1 cellular context compared by ENCODE assay signal in genomic region chr1:43974443-43975248, GRCh38.
TF ChIP-seq lines count a peak whose summit lies in the region.

Gene ATP6V0B (plus strand): TSS chr1:43974960. CDS start chr1:43975041, 81 bp downstream.

TF ChIP-seq in HepG2, 621 proteins besides CTCF, POLR2A, EP300 and RAD21 (continued from another document and continues in another):
- TF ChIP-seq BRF2 (CRISPR knock-in tag; IDR thresholded peaks at IDR 0.05) = no peak
- no peak for TF ChIP-seq PCBP2 (optimal IDR thresholded peaks at IDR 0.05; ENCODE audit: low read depth, low read length, poor library complexity, severe bottlenecking)
- TF ChIP-seq FOXM1 (CRISPR knock-in tag; IDR thresholded peaks at IDR 0.05) = no peak
- peak; percentile 65; the same call in 1 of the 2 replicates for TF ChIP-seq MYNN (CRISPR knock-in tag; IDR thresholded peaks at IDR 0.05; ENCODE audit: low read depth)
- no peak for TF ChIP-seq ZFP36L2 (CRISPR knock-in tag; IDR thresholded peaks at IDR 0.05)
- no peak for TF ChIP-seq CENPT (CRISPR knock-in tag; IDR thresholded peaks at IDR 0.05; ENCODE audit: low read depth)
- no peak for TF ChIP-seq JUND (CRISPR knock-in tag; IDR thresholded peaks at IDR 0.05)
- TF ChIP-seq TEAD2 (CRISPR knock-in tag; IDR thresholded peaks at IDR 0.05) = no peak
- TF ChIP-seq KLF9 (CRISPR knock-in tag; IDR thresholded peaks at IDR 0.05; ENCODE audit: low read depth) = 0 out of 2 replicates have a peak, but pooled peaks have one; percentile 53
- peak; percentile 16; the same call in 1 of the 2 replicates for TF ChIP-seq ZNF263 (CRISPR knock-in tag; IDR thresholded peaks at IDR 0.05)
- TF ChIP-seq YEATS2 (CRISPR knock-in tag; IDR thresholded peaks at IDR 0.05; ENCODE audit: borderline replicate concordance) = peak; percentile 86; the same call in 1 of the 2 replicates
- TF ChIP-seq REL (CRISPR knock-in tag; conservative IDR thresholded peaks at IDR 0.05) = peak; percentile 67; the same call in 1 of the 2 replicates
- TF ChIP-seq CEBPG (CRISPR knock-in tag; IDR thresholded peaks at IDR 0.05) = no peak; the same call in 1 of the 2 replicates
- TF ChIP-seq TFAP4 (IDR thresholded peaks at IDR 0.05; ENCODE audit: borderline replicate concordance, low read depth) = peak; percentile 20; the same call in 1 of the 2 replicates
- no peak for TF ChIP-seq NR2F1 (CRISPR knock-in tag; IDR thresholded peaks at IDR 0.05)
- 0 out of 2 replicates have a peak, but pooled peaks have one; percentile 8 for TF ChIP-seq ESRRA (CRISPR knock-in tag; IDR thresholded peaks at IDR 0.05; ENCODE audit: low read depth)
- no peak; the same call in 1 of the 2 replicates for TF ChIP-seq ZNF704 (CRISPR knock-in tag; IDR thresholded peaks at IDR 0.05; ENCODE audit: borderline replicate concordance)
- peak; percentile 65; the same call in 1 of the 2 replicates for TF ChIP-seq ZIK1 (CRISPR knock-in tag; IDR thresholded peaks at IDR 0.05; ENCODE audit: borderline replicate concordance, low read depth)
- TF ChIP-seq ZNF878 (CRISPR knock-in tag; IDR thresholded peaks at IDR 0.05) = no peak; the same call in 1 of the 2 replicates
- peak; percentile 86; the same call in 1 of the 2 replicates for TF ChIP-seq TAF1 (CRISPR knock-in tag; IDR thresholded peaks at IDR 0.05)
- TF ChIP-seq SNRNP70 (IDR thresholded peaks at IDR 0.05; ENCODE audit: low read depth, low read length) = no peak
- TF ChIP-seq CREBL2 (CRISPR knock-in tag; IDR thresholded peaks at IDR 0.05; ENCODE audit: borderline replicate concordance) = no peak; the same call in 1 of the 2 replicates
- TF ChIP-seq FOXP1 (IDR thresholded peaks at IDR 0.05) = no peak
- TF ChIP-seq FOXP1 (CRISPR knock-in tag; IDR thresholded peaks at IDR 0.05) = no peak
- TF ChIP-seq MEF2D (CRISPR knock-in tag; IDR thresholded peaks at IDR 0.05) = no peak
- peak; percentile 74; the same call in 1 of the 2 replicates for TF ChIP-seq ZC3H13 (CRISPR knock-in tag; IDR thresholded peaks at IDR 0.05)
- no peak for TF ChIP-seq TCF12 (IDR thresholded peaks at IDR 0.05)
- TF ChIP-seq TCF12 (CRISPR knock-in tag; IDR thresholded peaks at IDR 0.05) = no peak
- TF ChIP-seq XBP1 (CRISPR knock-in tag; IDR thresholded peaks at IDR 0.05) = no peak
- peak; percentile 99 for TF ChIP-seq USF2 (IDR thresholded peaks at IDR 0.05; ENCODE audit: low read depth, low read length)
- TF ChIP-seq USF2 (CRISPR knock-in tag; IDR thresholded peaks at IDR 0.05; ENCODE audit: borderline replicate concordance) = peak; percentile 100
- TF ChIP-seq ZNF207 (IDR thresholded peaks at IDR 0.05; ENCODE audit: borderline replicate concordance) = no peak
- TF ChIP-seq ZNF558 (CRISPR knock-in tag; IDR thresholded peaks at IDR 0.05; ENCODE audit: borderline replicate concordance) = 0 out of 2 replicates have a peak, but pooled peaks have one; percentile 58
- no peak for TF ChIP-seq DZIP1 (CRISPR knock-in tag; IDR thresholded peaks at IDR 0.05)
- peak; percentile 90; the same call in 1 of the 2 replicates for TF ChIP-seq ZNF614 (CRISPR knock-in tag; IDR thresholded peaks at IDR 0.05; ENCODE audit: borderline replicate concordance)
- no peak for TF ChIP-seq MBNL3 (CRISPR knock-in tag; conservative IDR thresholded peaks at IDR 0.05)
- TF ChIP-seq ZNF883 (CRISPR knock-in tag; IDR thresholded peaks at IDR 0.05; ENCODE audit: not compliant biosample characterization) = peak; percentile 75
- TF ChIP-seq ZNF574 (CRISPR knock-in tag; IDR thresholded peaks at IDR 0.05) = peak; percentile 93
- TF ChIP-seq ZNF780A (CRISPR knock-in tag; IDR thresholded peaks at IDR 0.05) = no peak; the same call in 1 of the 2 replicates
- peak; percentile 73; the same call in 1 of the 2 replicates for TF ChIP-seq ZGPAT (CRISPR knock-in tag; IDR thresholded peaks at IDR 0.05)
- no peak; the same call in 1 of the 2 replicates for TF ChIP-seq ZNF605 (CRISPR knock-in tag; IDR thresholded peaks at IDR 0.05)
- 0 out of 2 replicates have a peak, but pooled peaks have one; percentile 33 for TF ChIP-seq GATA4 (IDR thresholded peaks at IDR 0.05; ENCODE audit: borderline replicate concordance, low read depth)
- no peak; the same call in 1 of the 2 replicates for TF ChIP-seq ZNF350 (CRISPR knock-in tag; IDR thresholded peaks at IDR 0.05; ENCODE audit: borderline replicate concordance, low read depth)
- no peak; the same call in 1 of the 2 replicates for TF ChIP-seq KDM4B (CRISPR knock-in tag; IDR thresholded peaks at IDR 0.05)
- no peak for TF ChIP-seq ZNF660 (CRISPR knock-in tag; IDR thresholded peaks at IDR 0.05; ENCODE audit: borderline replicate concordance, low read depth)
- no peak for TF ChIP-seq CSRNP2 (CRISPR knock-in tag; conservative IDR thresholded peaks at IDR 0.05; ENCODE audit: low read depth)
- peak; percentile 54 for TF ChIP-seq ZBTB14 (CRISPR knock-in tag; IDR thresholded peaks at IDR 0.05)
- TF ChIP-seq GMEB2 (CRISPR knock-in tag; IDR thresholded peaks at IDR 0.05; ENCODE audit: low read depth) = peak; percentile 97
- TF ChIP-seq FOSL1 (CRISPR knock-in tag; IDR thresholded peaks at IDR 0.05; ENCODE audit: borderline replicate concordance) = no peak
- TF ChIP-seq SMAD1 (CRISPR knock-in tag; IDR thresholded peaks at IDR 0.05; ENCODE audit: borderline replicate concordance, low read depth) = no peak; the same call in 1 of the 2 replicates
